Comparison of ENCODE assay signal across 2 cellular contexts in genomic region chr3:44974406-44974805, GRCh38.
TF ChIP-seq lines count a peak whose summit lies in the region.

No MANE protein-coding gene starts in this region.

TF ChIP-seq in A549, 52 proteins besides CTCF, POLR2A, EP300 and RAD21:
- no peak for TF ChIP-seq FOXS1 (CRISPR knock-in tag; IDR thresholded peaks at IDR 0.05)
- no peak for TF ChIP-seq HES2 (IDR thresholded peaks at IDR 0.05)
- TF ChIP-seq NPAS2 (CRISPR knock-in tag; IDR thresholded peaks at IDR 0.05; ENCODE audit: borderline replicate concordance): no peak
- no peak for TF ChIP-seq SREBF2 (IDR thresholded peaks at IDR 0.05)
- TF ChIP-seq FOSB (CRISPR knock-in tag; IDR thresholded peaks at IDR 0.05): no peak
- no peak for TF ChIP-seq NFE2L2 (conservative IDR thresholded peaks at IDR 0.05; ENCODE audit: low read length)
- no peak for TF ChIP-seq CEBPB (IDR thresholded peaks at IDR 0.05)
- no peak for TF ChIP-seq POLR2AphosphoS2 (conservative IDR thresholded peaks at IDR 0.05; ENCODE audit: low read length)
- TF ChIP-seq ZNF302 (CRISPR knock-in tag; IDR thresholded peaks at IDR 0.05): no peak
- no peak for TF ChIP-seq ZFP36 (IDR thresholded peaks at IDR 0.05; ENCODE audit: borderline replicate concordance, partially characterized antibody)
- no peak for TF ChIP-seq BCL3 (IDR thresholded peaks at IDR 0.05)
- TF ChIP-seq CHD4 (IDR thresholded peaks at IDR 0.05; ENCODE audit: borderline replicate concordance): no peak
- no peak for TF ChIP-seq CHD2 (IDR thresholded peaks at IDR 0.05; ENCODE audit: low read length, partially characterized antibody)
- no peak for TF ChIP-seq GATA3 (IDR thresholded peaks at IDR 0.05; ENCODE audit: borderline replicate concordance)
- TF ChIP-seq ELK1 (IDR thresholded peaks at IDR 0.05; ENCODE audit: low read depth, low read length): no peak
- no peak for TF ChIP-seq HEYL (CRISPR knock-in tag; IDR thresholded peaks at IDR 0.05)
- no peak for TF ChIP-seq ZSCAN20 (CRISPR knock-in tag; IDR thresholded peaks at IDR 0.05)

TF ChIP-seq in K562, 482 proteins besides CTCF, POLR2A, EP300 and RAD21:
- TF ChIP-seq EGR1 (conservative IDR thresholded peaks at IDR 0.05) (no peak), ZNF280B (CRISPR knock-in tag; IDR thresholded peaks at IDR 0.05) (no peak), RBM22 (IDR thresholded peaks at IDR 0.05; ENCODE audit: low read depth, low read length, poor library complexity, severe bottlenecking) (no peak), ZNF224 (CRISPR knock-in tag; IDR thresholded peaks at IDR 0.05) (no peak), FOS (IDR thresholded peaks at IDR 0.05; ENCODE audit: extremely low read depth, insufficient read length) (no peak)
TF ChIP-seq in K562: peak in this region for 0.
